In the genomic region with DNA sequence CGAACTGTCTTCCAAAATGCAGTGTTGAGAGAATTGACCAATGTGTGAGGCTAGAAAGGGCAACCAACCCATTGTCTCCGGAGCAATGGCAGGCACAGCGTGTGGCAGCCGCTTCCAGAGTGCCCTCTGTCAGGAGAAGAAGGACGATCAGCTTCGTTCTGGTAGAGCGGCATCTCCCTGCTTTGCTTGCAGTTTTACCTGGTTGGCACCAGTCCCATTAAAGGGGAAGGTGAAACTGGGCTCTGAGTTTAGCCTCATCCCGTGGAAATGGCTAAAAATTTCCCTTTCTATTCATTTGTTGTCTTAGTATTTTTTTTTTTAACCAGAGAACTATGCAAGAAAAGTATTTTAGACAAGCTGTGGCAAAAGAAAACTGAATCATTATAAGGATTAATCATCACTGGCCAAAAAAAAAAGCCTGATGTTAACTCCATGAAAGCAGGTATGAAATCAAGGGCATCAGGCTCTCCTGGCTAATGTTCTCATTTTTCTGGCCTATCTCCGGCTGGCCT, we compare ENCODE assay signal across 13 cellular contexts.
DNase-seq lines count a peak whose midpoint lies in the region; ATAC-seq, FAIRE-seq and TF ChIP-seq lines count a peak whose summit lies in the region.
"Had no signal": no experiment of that assay in that cellular context is flagged by ENCODE, and none has a peak within 500 bp of the region (broad histone marks: within the 10 kb centered on the region; RNA-seq: fewer than 3 reads in every experiment).

No MANE protein-coding gene starts in this region.

- 0 out of 2 replicates have a peak, but pooled peaks cover 3% of the 10 kb centered on the region for H3K9me3 Mint-ChIP-seq in HFFc6
- peaks cover 10% of the 10 kb centered on the region for H3K9me3 Mint-ChIP-seq in WTC11
- H3K9me3 Mint-ChIP-seq: activated naive CD4-positive, alpha-beta T cell treated with anti-CD3 and anti-CD28 coated beads, Interleukin-2, amount 10 ng/mL, durations not matched to agents 7 days and 5 days had no signal

- CTCF ChIA-PET in WTC11 (lab: Charles Lee): no interaction called here

- no peak overlapping the region for H3K4me3 ChIP-seq in RWPE2 (ENCODE audit: severe bottlenecking)
- H3K4me3 ChIP-seq in fibroblast of the aortic adventitia (ENCODE audit: low read depth, low read length): no peak overlapping the region
- no peak overlapping the region for H3K4me3 ChIP-seq in small intestine (ENCODE audit: low read depth in 1 of 2, low read length in 2 of 2)

- TF ChIP-seq CTCF in HFFc6 (IDR thresholded peaks at IDR 0.05) (no peak), RWPE2 (IDR thresholded peaks at IDR 0.05; ENCODE audit: poor library complexity, severe bottlenecking) (peak; percentile 18), fibroblast of the aortic adventitia (IDR thresholded peaks at IDR 0.05; ENCODE audit: insufficient read depth, low read length) (no peak), WTC11 (IDR thresholded peaks at IDR 0.05) (no peak)

- ATAC-seq in RWPE2 (ENCODE audit: low read depth): peak; percentile 77
- no peak for ATAC-seq in WTC11
- ATAC-seq in HG03175 (IDR thresholded peaks at IDR 0.05; ENCODE audit: unreplicated experiment): no peak
- no peak for ATAC-seq in Right ventricle myocardium inferior
- ATAC-seq: Panc1 had no signal

- H3K4me1 ChIP-seq in RWPE2 (ENCODE audit: insufficient read depth, poor library complexity, severe bottlenecking) (peaks cover 24% of the 10 kb centered on the region), small intestine (ENCODE audit: control insufficient read depth in 2 of 2, insufficient read depth in 1 of 2, low read depth in 1 of 2, low read length in 1 of 2) (no peaks in the 10 kb centered on the region)

- H3K27me3 Mint-ChIP-seq in HFFc6 (ENCODE audit: insufficient read depth) (no peaks in the 10 kb centered on the region), WTC11 (ENCODE audit: low read depth) (no peaks in the 10 kb centered on the region)
- H3K27me3 Mint-ChIP-seq: activated naive CD4-positive, alpha-beta T cell treated with anti-CD3 and anti-CD28 coated beads, Interleukin-2, amount 10 ng/mL, durations not matched to agents 7 days and 5 days had no signal

- no peak for FAIRE-seq in small intestine (lab: Jason Lieb, UNC)

- H3K36me3 Mint-ChIP-seq in HFFc6 (ENCODE audit: low read depth): no peaks in the 10 kb centered on the region
- H3K36me3 Mint-ChIP-seq in WTC11: no peaks in the 10 kb centered on the region
- H3K36me3 Mint-ChIP-seq: activated naive CD4-positive, alpha-beta T cell treated with anti-CD3 and anti-CD28 coated beads, Interleukin-2, amount 10 ng/mL, durations not matched to agents 7 days and 5 days; immature natural killer cell; naive B cell had no signal

- H3K9me3 ChIP-seq in RWPE2 (ENCODE audit: severe bottlenecking) (no peaks in the 10 kb centered on the region), small intestine (ENCODE audit: control insufficient read depth, low read depth) (no peaks in the 10 kb centered on the region)

- peaks cover 53% of the 10 kb centered on the region for H3K4me1 Mint-ChIP-seq in HFFc6 (ENCODE audit: low read depth)
- peaks cover 5% of the 10 kb centered on the region for H3K4me1 Mint-ChIP-seq in WTC11
- H3K4me1 Mint-ChIP-seq: activated naive CD4-positive, alpha-beta T cell treated with anti-CD3 and anti-CD28 coated beads, Interleukin-2, amount 10 ng/mL, durations not matched to agents 7 days and 5 days; immature natural killer cell; naive B cell had no signal

- H3K36me3 ChIP-seq in RWPE2 (ENCODE audit: low read depth) (no peaks in the 10 kb centered on the region), small intestine (ENCODE audit: control insufficient read depth in 2 of 2, insufficient read depth in 2 of 2, low read length in 2 of 2) (no peaks in the 10 kb centered on the region)

- H3K27ac Mint-ChIP-seq in HFFc6: peak overlapping the region; percentile 90
- no peak overlapping the region for H3K27ac Mint-ChIP-seq in WTC11
- H3K27ac Mint-ChIP-seq: activated naive CD4-positive, alpha-beta T cell treated with anti-CD3 and anti-CD28 coated beads, Interleukin-2, amount 10 ng/mL, durations not matched to agents 7 days and 5 days; immature natural killer cell; naive B cell had no signal

- H3K27ac ChIP-seq in RWPE2 (ENCODE audit: poor library complexity, severe bottlenecking) (peak overlapping the region; percentile 90), small intestine (ENCODE audit: low read depth in 1 of 2, low read length in 1 of 2) (peak overlapping the region; percentile 42 to 73)

- peak overlapping the region; percentile 75 for H3K4me3 Mint-ChIP-seq in HFFc6
- no peak overlapping the region for H3K4me3 Mint-ChIP-seq in WTC11
- H3K4me3 Mint-ChIP-seq: activated naive CD4-positive, alpha-beta T cell treated with anti-CD3 and anti-CD28 coated beads, Interleukin-2, amount 10 ng/mL, durations not matched to agents 7 days and 5 days; immature natural killer cell; naive B cell had no signal

- WGBS in small intestine, 3 donors: 27 to 58% (median 32%) methylated on average over 9 of the region's 9 CpGs

- DNase-seq in HFFc6 (peak; percentile 27), RWPE2 (ENCODE audit: low spot score) (no peak), fibroblast of the aortic adventitia (ENCODE audit: low read depth) (peak; percentile 21), small intestine (peak; percentile 75), NCI-H1092 treated with DMSO at 0.1 percent for 48 hours (lab: John Stamatoyannopoulos, UW) (no peak), WTC11 (ENCODE audit: low spot score) (no peak), Right ventricle myocardium inferior (ENCODE audit: missing footprints) (no peak)
- DNase-seq: activated naive CD4-positive, alpha-beta T cell treated with anti-CD3 and anti-CD28 coated beads, Interleukin-2, amount 10 ng/mL, durations not matched to agents 7 days and 5 days; immature natural killer cell; naive B cell; NCI-H1436 treated with DMSO at 0.1 percent for 48 hours had no signal

- H3K27me3 ChIP-seq in RWPE2 (ENCODE audit: insufficient read depth, poor library complexity, severe bottlenecking) (no peaks in the 10 kb centered on the region), small intestine (ENCODE audit: control insufficient read depth in 2 of 2, insufficient read depth in 2 of 2, low read length in 2 of 2) (no peaks in the 10 kb centered on the region)

- intact Hi-C loops in Right ventricle myocardium inferior (cut with DNase I): no loop called here

- POLR2A ChIA-PET in WTC11 (lab: Charles Lee): no interaction called here

TF ChIP-seq in WTC11, 78 proteins besides CTCF, POLR2A, EP300 and RAD21 (continues in another document):
- TF ChIP-seq JUN (CRISPR knock-in tag; IDR thresholded peaks at IDR 0.05) (no peak), GTF2I (CRISPR knock-in tag; conservative IDR thresholded peaks at IDR 0.05) (no peak), ZNF671 (CRISPR knock-in tag; IDR thresholded peaks at IDR 0.05) (no peak), GRHL2 (CRISPR knock-in tag; IDR thresholded peaks at IDR 0.05; ENCODE audit: insufficient replicate concordance, severe bottlenecking) (no peak)
- TF ChIP-seq, protein P1, sequence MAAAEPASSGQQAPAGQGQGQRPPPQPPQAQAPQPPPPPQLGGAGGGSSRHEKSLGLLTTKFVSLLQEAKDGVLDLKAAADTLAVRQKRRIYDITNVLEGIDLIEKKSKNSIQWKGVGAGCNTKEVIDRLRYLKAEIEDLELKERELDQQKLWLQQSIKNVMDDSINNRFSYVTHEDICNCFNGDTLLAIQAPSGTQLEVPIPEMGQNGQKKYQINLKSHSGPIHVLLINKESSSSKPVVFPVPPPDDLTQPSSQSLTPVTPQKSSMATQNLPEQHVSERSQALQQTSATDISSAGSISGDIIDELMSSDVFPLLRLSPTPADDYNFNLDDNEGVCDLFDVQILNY (CRISPR knock-in tag; IDR thresholded peaks at IDR 0.05): no peak
- TF ChIP-seq, protein P2, sequence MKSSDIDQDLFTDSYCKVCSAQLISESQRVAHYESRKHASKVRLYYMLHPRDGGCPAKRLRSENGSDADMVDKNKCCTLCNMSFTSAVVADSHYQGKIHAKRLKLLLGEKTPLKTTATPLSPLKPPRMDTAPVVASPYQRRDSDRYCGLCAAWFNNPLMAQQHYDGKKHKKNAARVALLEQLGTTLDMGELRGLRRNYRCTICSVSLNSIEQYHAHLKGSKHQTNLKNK (CRISPR knock-in tag; IDR thresholded peaks at IDR 0.05): no peak
- TF ChIP-seq, protein P3, sequence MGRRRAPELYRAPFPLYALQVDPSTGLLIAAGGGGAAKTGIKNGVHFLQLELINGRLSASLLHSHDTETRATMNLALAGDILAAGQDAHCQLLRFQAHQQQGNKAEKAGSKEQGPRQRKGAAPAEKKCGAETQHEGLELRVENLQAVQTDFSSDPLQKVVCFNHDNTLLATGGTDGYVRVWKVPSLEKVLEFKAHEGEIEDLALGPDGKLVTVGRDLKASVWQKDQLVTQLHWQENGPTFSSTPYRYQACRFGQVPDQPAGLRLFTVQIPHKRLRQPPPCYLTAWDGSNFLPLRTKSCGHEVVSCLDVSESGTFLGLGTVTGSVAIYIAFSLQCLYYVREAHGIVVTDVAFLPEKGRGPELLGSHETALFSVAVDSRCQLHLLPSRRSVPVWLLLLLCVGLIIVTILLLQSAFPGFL (CRISPR knock-in tag; IDR thresholded peaks at IDR 0.05; ENCODE audit: borderline replicate concordance): no peak
- TF ChIP-seq, protein P4, sequence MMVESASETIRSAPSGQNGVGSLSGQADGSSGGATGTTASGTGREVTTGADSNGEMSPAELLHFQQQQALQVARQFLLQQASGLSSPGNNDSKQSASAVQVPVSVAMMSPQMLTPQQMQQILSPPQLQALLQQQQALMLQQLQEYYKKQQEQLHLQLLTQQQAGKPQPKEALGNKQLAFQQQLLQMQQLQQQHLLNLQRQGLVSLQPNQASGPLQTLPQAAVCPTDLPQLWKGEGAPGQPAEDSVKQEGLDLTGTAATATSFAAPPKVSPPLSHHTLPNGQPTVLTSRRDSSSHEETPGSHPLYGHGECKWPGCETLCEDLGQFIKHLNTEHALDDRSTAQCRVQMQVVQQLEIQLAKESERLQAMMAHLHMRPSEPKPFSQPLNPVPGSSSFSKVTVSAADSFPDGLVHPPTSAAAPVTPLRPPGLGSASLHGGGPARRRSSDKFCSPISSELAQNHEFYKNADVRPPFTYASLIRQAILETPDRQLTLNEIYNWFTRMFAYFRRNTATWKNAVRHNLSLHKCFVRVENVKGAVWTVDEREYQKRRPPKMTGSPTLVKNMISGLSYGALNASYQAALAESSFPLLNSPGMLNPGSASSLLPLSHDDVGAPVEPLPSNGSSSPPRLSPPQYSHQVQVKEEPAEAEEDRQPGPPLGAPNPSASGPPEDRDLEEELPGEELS (CRISPR knock-in tag; IDR thresholded peaks at IDR 0.05): no peak

Comparison
In these comparisons a context has a peak if more than half of its experiments do, and no peak if none do; other contexts are left out.
1. DNase-seq: peak in HFFc6 (single experiment), fibroblast of the aortic adventitia (single experiment) and small intestine (single experiment); none in RWPE2 (single experiment), NCI-H1092 treated with DMSO at 0.1 percent for 48 hours (single experiment), WTC11 (single experiment) and Right ventricle myocardium inferior (single experiment).